In the genomic region with DNA sequence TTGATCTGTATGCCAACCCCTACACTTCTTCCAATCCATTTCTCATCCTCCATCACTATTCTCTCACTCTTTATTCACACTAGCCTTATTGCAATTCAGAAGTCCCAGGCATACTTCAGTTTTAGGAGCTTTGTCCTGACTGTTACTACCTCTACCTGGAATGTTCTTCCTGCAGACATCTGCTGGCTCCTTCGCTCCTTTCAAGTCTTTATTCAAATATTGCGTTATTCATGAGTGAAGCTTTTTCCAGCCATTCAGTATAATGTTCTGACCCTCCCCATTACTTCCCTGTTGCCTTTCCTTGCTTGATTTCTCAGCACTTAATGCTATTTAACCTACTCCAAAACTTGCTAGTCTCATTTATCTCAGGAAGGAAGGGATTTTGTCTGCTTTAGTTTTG, we compare ENCODE assay signal across 1 cellular context.
TF ChIP-seq lines count a peak whose summit lies in the region.

No MANE protein-coding gene starts in this region.

TF ChIP-seq in GM12878, 131 proteins besides CTCF, POLR2A, EP300 and RAD21:
- TF ChIP-seq SREBF2 (IDR thresholded peaks at IDR 0.05; ENCODE audit: low read length) (no peak), SMC3 (IDR thresholded peaks at IDR 0.05; ENCODE audit: borderline replicate concordance, low read length) (no peak), BMI1 (IDR thresholded peaks at IDR 0.05; ENCODE audit: borderline replicate concordance) (no peak), NRF1 (conservative IDR thresholded peaks at IDR 0.05; ENCODE audit: low read depth, low read length) (no peak), GATAD2B (conservative IDR thresholded peaks at IDR 0.05; ENCODE audit: low read depth) (no peak), FOXK2 (IDR thresholded peaks at IDR 0.05) (no peak), STAT1 (conservative IDR thresholded peaks at IDR 0.05) (no peak)
- TF ChIP-seq, protein P1, sequence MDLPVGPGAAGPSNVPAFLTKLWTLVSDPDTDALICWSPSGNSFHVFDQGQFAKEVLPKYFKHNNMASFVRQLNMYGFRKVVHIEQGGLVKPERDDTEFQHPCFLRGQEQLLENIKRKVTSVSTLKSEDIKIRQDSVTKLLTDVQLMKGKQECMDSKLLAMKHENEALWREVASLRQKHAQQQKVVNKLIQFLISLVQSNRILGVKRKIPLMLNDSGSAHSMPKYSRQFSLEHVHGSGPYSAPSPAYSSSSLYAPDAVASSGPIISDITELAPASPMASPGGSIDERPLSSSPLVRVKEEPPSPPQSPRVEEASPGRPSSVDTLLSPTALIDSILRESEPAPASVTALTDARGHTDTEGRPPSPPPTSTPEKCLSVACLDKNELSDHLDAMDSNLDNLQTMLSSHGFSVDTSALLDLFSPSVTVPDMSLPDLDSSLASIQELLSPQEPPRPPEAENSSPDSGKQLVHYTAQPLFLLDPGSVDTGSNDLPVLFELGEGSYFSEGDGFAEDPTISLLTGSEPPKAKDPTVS (IDR thresholded peaks at IDR 0.05; ENCODE audit: low read depth, low read length), result no peak
